8 cellular contexts compared by ENCODE assay signal in genomic region chr3:57692404-57693191, GRCh38. TPM values are rescaled to one million over a fixed set of nuclear protein-coding genes. Genes with fewer than 3 reads are reported as not detected.
DNase-seq lines count a peak whose midpoint lies in the region; ATAC-seq and TF ChIP-seq lines count a peak whose summit lies in the region.

TSS of gene DENND6A (minus strand) at chr3:57693077. CDS start at chr3:57693018, 59 bp downstream.

- H3K36me3 Mint-ChIP-seq in chondrocyte (ENCODE audit: low read depth): no peaks in the 10 kb centered on the region

- TF ChIP-seq CTCF in chondrocyte (IDR thresholded peaks at IDR 0.05): peak; percentile 16

- TF ChIP-seq POLR2A in GM19099 (IDR thresholded peaks at IDR 0.05; ENCODE audit: extremely low read depth, insufficient read length, low read depth): peak; percentile 93

- peak within 1 kb of the TSS; percentile 86 for H3K4me3 Mint-ChIP-seq in chondrocyte (ENCODE audit: unreplicated experiment)

- peak within 1 kb of the TSS; percentile 92 for H3K27ac Mint-ChIP-seq in chondrocyte (ENCODE audit: unreplicated experiment)

- H3K4me1 Mint-ChIP-seq in chondrocyte (ENCODE audit: low read depth): peaks cover 33% of the 10 kb centered on the region

- H3K9me3 Mint-ChIP-seq in chondrocyte (ENCODE audit: low read depth): no peaks in the 10 kb centered on the region

- H3K27me3 Mint-ChIP-seq in chondrocyte (ENCODE audit: low read depth): no peaks in the 10 kb centered on the region

- ATAC-seq in HG03378 (IDR thresholded peaks at IDR 0.05; ENCODE audit: unreplicated experiment): peak; percentile 60

- DNase-seq in Ammon's horn (ENCODE audit: low spot score): peak; percentile 96
- peak; percentile 74 for DNase-seq in NCI-H510A treated with DMSO at 0.1 percent for 48 hours (lab: John Stamatoyannopoulos, UW)
- DNase-seq in activated CD4-positive, alpha-beta T cell treated with anti-CD3 and anti-CD28 coated beads for 24 hours (ENCODE audit: low read depth in 2 of 2): peak; percentile 90 to 93
- peak; percentile 97 for DNase-seq in chondrocyte (ENCODE audit: low spot score)
- DNase-seq in kidney glomerular epithelial cell (lab: John Stamatoyannopoulos, UW): peak; percentile 90
- peak; percentile 93 to 95 for DNase-seq in stimulated activated CD4-positive, alpha-beta T cell treated with anti-CD3 and anti-CD28 coated beads, Interleukin-15, amount 100 ng/mL, for 48 hours (ENCODE audit: low read depth in 2 of 2)

RNA-seq across cellular contexts. Expression of gene DENND6A, which starts in this region (rescaled TPM):
- total RNA-seq in chondrocyte: 17.7 to 19.8 TPM (median 19.8 TPM) in 3 replicates

Comparison
In these comparisons a context has a peak if more than half of its experiments do, and no peak if none do; other contexts are left out.
1. Peak in every context shown above with its lines: DNase-seq and ATAC-seq.